ENCODE assay signal across 13 cellular contexts in genomic region chr4:118981171-118981838, GRCh38.
DNase-seq lines count a peak whose midpoint lies in the region; ATAC-seq and TF ChIP-seq lines count a peak whose summit lies in the region.
"Had no signal": no experiment of that assay in that cellular context is flagged by ENCODE, and none has a peak within 500 bp of the region (broad histone marks: within the 10 kb centered on the region; RNA-seq: fewer than 3 reads in every experiment).

No MANE protein-coding gene starts in this region.

- no peaks in the 10 kb centered on the region for H3K36me3 ChIP-seq in adipocyte (ENCODE audit: control insufficient read depth, insufficient read depth, low read length, severe bottlenecking)
- H3K36me3 ChIP-seq in transverse colon = no peaks in the 10 kb centered on the region
- H3K36me3 ChIP-seq: lower lobe of right lung, pancreas had no signal

- H3K27me3 ChIP-seq in adipocyte (replicated peaks; ENCODE audit: control insufficient read depth, insufficient read depth, low read length) (no peaks in the 10 kb centered on the region), transverse colon (no peaks in the 10 kb centered on the region)
- H3K27me3 ChIP-seq: colonic mucosa, pancreas, testis had no signal

- ATAC-seq in HG03196 (IDR thresholded peaks at IDR 0.05; ENCODE audit: unreplicated experiment) (no peak), GM19467 (IDR thresholded peaks at IDR 0.05; ENCODE audit: unreplicated experiment) (no peak)

- peak overlapping the region; percentile 19 to 87 (median 76) for H3K27ac ChIP-seq in transverse colon
- H3K27ac ChIP-seq: colonic mucosa, lower lobe of right lung, pancreas had no signal

- 41 to 58% methylated on average over 3 to 6 of the region's 6 CpGs for WGBS in transverse colon (ENCODE audit: low coverage in 1 of 2), 2 donors

- no peak for TF ChIP-seq POLR2A in transverse colon (IDR thresholded peaks at IDR 0.05)

- intact Hi-C loops in transverse colon (cut with DNase I; ENCODE audit: low total_unique reads) = loop anchor here (5.0 to 10.0 kb wide), 2 partner anchors 51 to 233 kb away; partner anchors contain the start of gene USP53
- intact Hi-C loops in posterior vena cava (cut with DNase I) = loop anchor here (5.0 to 10.0 kb wide), 4 partner anchors 123 to 306 kb away; partner anchors contain the start of gene MYOZ2 (in 1 of the 2)

- no peak overlapping the region for H3K4me3 ChIP-seq in adipocyte (ENCODE audit: low read length)
- H3K4me3 ChIP-seq in transverse colon = no peak overlapping the region
- H3K4me3 ChIP-seq: colonic mucosa, lower lobe of right lung, pancreas, testis had no signal

- H3K4me1 ChIP-seq in adipocyte (ENCODE audit: control insufficient read depth, insufficient read depth, low read length) (peaks cover 33% of the 10 kb centered on the region), transverse colon (peaks cover 0 to 15% (median 3%) of the 10 kb centered on the region in 4 donors)
- H3K4me1 ChIP-seq: colonic mucosa, pancreas had no signal

- peak overlapping the region; percentile 44 for H3K9ac ChIP-seq in adipocyte (ENCODE audit: low read length)

- TF ChIP-seq EP300 in transverse colon (IDR thresholded peaks at IDR 0.05; ENCODE audit: low read depth) = no peak

- DNase-seq in NCI-H2081 (lab: John Stamatoyannopoulos, UW) (peak; percentile 29 to 55), NCI-H2081 treated with DMSO at 0.1 percent for 48 hours (lab: John Stamatoyannopoulos, UW) (no peak), adipocyte (ENCODE audit: low read depth) (peak; percentile 52), iris pigment epithelial cell (ENCODE audit: low read depth) (peak; percentile 65), transverse colon (no peak), posterior vena cava (ENCODE audit: low spot score) (no peak)
- DNase-seq: activated CD8-positive, alpha-beta memory T cell treated with anti-CD3 and anti-CD28 coated beads for 24 hours had no signal

- no peak for TF ChIP-seq CTCF in transverse colon (IDR thresholded peaks at IDR 0.05)

- H3K9me3 ChIP-seq in adipocyte (ENCODE audit: control insufficient read depth, low read length) (no peaks in the 10 kb centered on the region), transverse colon (no peaks in the 10 kb centered on the region)
- H3K9me3 ChIP-seq: colonic mucosa, lower lobe of right lung, pancreas, testis had no signal

- in situ Hi-C loops in transverse colon (cut with MboI; ENCODE audit: low pct_ligation_motif_present in 1 of 4, low pct_unique_long_range_greater_than_20kb in 1 of 4, low sequenced_read_pairs in 3 of 4) = loop anchor here (10.0 to 25.0 kb wide), 3 partner anchors 219 to 506 kb away; no protein-coding TSS in a partner anchor

Comparison
In these comparisons a context has a peak if more than half of its experiments do, and no peak if none do; other contexts are left out.
1. DNase-seq: peak in NCI-H2081 (2 of 2), adipocyte (single experiment) and iris pigment epithelial cell (single experiment); none in NCI-H2081 treated with DMSO at 0.1 percent for 48 hours (single experiment), transverse colon (single experiment) and posterior vena cava (single experiment).